ENCODE assay signal across 21 cellular contexts in the genomic region with DNA sequence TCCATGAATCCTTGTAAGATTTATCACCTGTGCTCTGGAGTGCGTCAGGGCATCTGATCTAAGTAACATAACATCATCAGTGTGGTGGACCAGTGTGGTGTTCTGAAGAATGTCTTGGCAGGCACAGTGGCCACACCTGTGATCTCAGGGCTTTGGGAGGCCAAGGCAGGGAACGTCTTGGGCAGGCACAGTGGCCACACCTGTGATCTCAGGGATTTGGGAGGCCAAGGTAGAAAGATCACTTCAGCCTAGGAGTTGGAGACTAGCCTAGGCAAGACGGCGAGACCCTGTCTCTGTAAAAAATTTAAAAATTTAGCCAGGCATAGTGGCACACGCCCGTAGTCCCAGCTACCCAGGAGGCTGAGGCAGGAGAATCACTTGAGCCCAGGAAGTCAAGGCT.
"Had no signal": no experiment of that assay in that cellular context is flagged by ENCODE, and none has a peak within 500 bp of the region (broad histone marks: within the 10 kb centered on the region; RNA-seq: fewer than 3 reads in every experiment).

No MANE protein-coding gene starts in this region.

- H3K27me3 ChIP-seq: MG63 had no signal

- H3K36me3 ChIP-seq: MG63, SJCRH30 had no signal

- DNase-seq: IMR-90, Karpas-422, KG1, MG63, NCI-H1092, NCI-H1105 treated with DMSO at 0.1 percent for 48 hours, NCI-H1417 treated with DMSO at 0.1 percent for 48 hours, NCI-H146, NCI-H1694 treated with DMSO at 0.1 percent for 48 hours, NCI-H1930, NCI-H2081, NCI-H2107, NCI-H2227 treated with DMSO at 0.1 percent for 48 hours, NCI-H524, NCI-H526 treated with DMSO at 0.1 percent for 48 hours, NCI-H774, SHP77 treated with DMSO at 0.1 percent for 48 hours, SJCRH30 had no signal

- H3K4me1 ChIP-seq: SJCRH30 had no signal

- H3K27ac ChIP-seq: SJCRH30 had no signal

- H3K4me3 ChIP-seq: MG63, SJCRH30 had no signal

- H3K9me3 ChIP-seq: MG63, SJCRH30 had no signal

- ATAC-seq: HepG2, Right ventricle myocardium inferior, SK-N-SH treated with all-trans-retinoic acid at 6 μM for 48 hours had no signal
